ENCODE assay signal across 8 cellular contexts in genomic region chr12:45728625-45729232, GRCh38. TPM values are rescaled to one million over a fixed set of nuclear protein-coding genes. Genes with fewer than 3 reads are reported as not detected.
DNase-seq lines count a peak whose midpoint lies in the region; ATAC-seq and TF ChIP-seq lines count a peak whose summit lies in the region.

No MANE protein-coding gene starts in this region.

- H3K9me3 ChIP-seq in spleen = no peaks in the 10 kb centered on the region

- peak overlapping the region; percentile 95 for H3K4me3 Mint-ChIP-seq in WTC11

- peak; percentile 92 for TF ChIP-seq POLR2A in GM18951 (IDR thresholded peaks at IDR 0.05; ENCODE audit: extremely low read depth, insufficient read depth, insufficient read length)
- TF ChIP-seq POLR2A in spleen (IDR thresholded peaks at IDR 0.05) = peak; percentile 76 to 94 (median 81)

- 0 to 1% (median 0%) methylated on average over 23 to 66 of the region's 66 CpGs for WGBS in spleen, 5 donors

- CTCF ChIA-PET in WTC11 (lab: Charles Lee) = interaction anchor here (0.7 to 1.3 kb wide), 8 partner anchors 11 to 262 kb away, joined by 3 to 6 read pairs (median 4); no protein-coding TSS in a partner anchor

- in situ Hi-C loops in GM18951 (cut with MboI; ENCODE audit: low sequenced_read_pairs, unreplicated experiment) = loop anchor here (25.0 kb wide), 1 partner anchor 516 kb away; the partner anchor contains the start of gene ANO6

- H3K27me3 ChIP-seq in spleen (replicated peaks in 1 of 7) = no peaks in the 10 kb centered on the region

- H3K4me3 ChIP-seq in AG10803 (ENCODE audit: low read length) = peak overlapping the region; percentile 75
- H3K4me3 ChIP-seq in cardiac fibroblast (replicated peaks in 1 of 2; ENCODE audit: low read depth in 2 of 2, low read length in 2 of 2) = peak overlapping the region; percentile 84 to 89
- peak overlapping the region; percentile 61 to 89 (median 75) for H3K4me3 ChIP-seq in spleen

- H3K9me3 Mint-ChIP-seq in WTC11 = no peaks in the 10 kb centered on the region

- POLR2A ChIA-PET in WTC11 (lab: Charles Lee) = interaction anchor here (0.7 to 2.3 kb wide), 5 partner anchors 14 to 186 kb away, joined by 3 to 7 read pairs (median 4); no protein-coding TSS in a partner anchor

- ATAC-seq in HG03175 (IDR thresholded peaks at IDR 0.05; ENCODE audit: unreplicated experiment) = peak; percentile 55
- ATAC-seq in WTC11 = peak; percentile 71

- peak overlapping the region; percentile 100 for H3K27ac Mint-ChIP-seq in WTC11

- H3K4me1 Mint-ChIP-seq in WTC11 = peaks cover 27% of the 10 kb centered on the region

- no peaks in the 10 kb centered on the region for H3K36me3 ChIP-seq in spleen

- intact Hi-C loops in spleen (cut with DNase I; ENCODE audit: low total_unique reads) = no loop called here

- H3K36me3 Mint-ChIP-seq in WTC11 = peaks cover 12% of the 10 kb centered on the region

- DNase-seq in AG10803 (ENCODE audit: low read depth) = peak; percentile 98
- DNase-seq in NCI-H2227 (lab: John Stamatoyannopoulos, UW; ENCODE audit: unreplicated experiment) = peak; percentile 95
- peak; percentile 97 for DNase-seq in WTC11 (ENCODE audit: low spot score)
- DNase-seq in cardiac fibroblast (ENCODE audit: low read depth in 2 of 2) = peak; percentile 97 to 99
- peak; percentile 93 for DNase-seq in inferior parietal cortex (ENCODE audit: extremely low spot score)
- DNase-seq in spleen = peak; percentile 100

- peak overlapping the region; percentile 94 to 100 (median 99) for H3K27ac ChIP-seq in spleen

- H3K27me3 Mint-ChIP-seq in WTC11 (ENCODE audit: low read depth) = no peaks in the 10 kb centered on the region

- peaks cover 38 to 64% (median 52%) of the 10 kb centered on the region in 6 donors for H3K4me1 ChIP-seq in spleen

- TF ChIP-seq CTCF in AG10803 (conservative IDR thresholded peaks at IDR 0.05; ENCODE audit: low read length) (peak; percentile 69), WTC11 (IDR thresholded peaks at IDR 0.05) (peak; percentile 79), cardiac fibroblast (IDR thresholded peaks at IDR 0.05; ENCODE audit: low read depth, low read length) (peak; percentile 70), spleen (IDR thresholded peaks at IDR 0.05 in 8 of 11, conservative IDR thresholded peaks at IDR 0.05 in 3 of 11) (peak; percentile 97 to 100 (median 99))

TF ChIP-seq in WTC11, 78 proteins besides CTCF, POLR2A, EP300 and RAD21 (continues in another document):
- TF ChIP-seq KAT7 (CRISPR knock-in tag; IDR thresholded peaks at IDR 0.05; ENCODE audit: borderline replicate concordance) = peak; percentile 39; the same call in 1 of the 2 replicates
- peak; percentile 90 for TF ChIP-seq E2F5 (CRISPR knock-in tag; IDR thresholded peaks at IDR 0.05)
- TF ChIP-seq, protein P1, sequence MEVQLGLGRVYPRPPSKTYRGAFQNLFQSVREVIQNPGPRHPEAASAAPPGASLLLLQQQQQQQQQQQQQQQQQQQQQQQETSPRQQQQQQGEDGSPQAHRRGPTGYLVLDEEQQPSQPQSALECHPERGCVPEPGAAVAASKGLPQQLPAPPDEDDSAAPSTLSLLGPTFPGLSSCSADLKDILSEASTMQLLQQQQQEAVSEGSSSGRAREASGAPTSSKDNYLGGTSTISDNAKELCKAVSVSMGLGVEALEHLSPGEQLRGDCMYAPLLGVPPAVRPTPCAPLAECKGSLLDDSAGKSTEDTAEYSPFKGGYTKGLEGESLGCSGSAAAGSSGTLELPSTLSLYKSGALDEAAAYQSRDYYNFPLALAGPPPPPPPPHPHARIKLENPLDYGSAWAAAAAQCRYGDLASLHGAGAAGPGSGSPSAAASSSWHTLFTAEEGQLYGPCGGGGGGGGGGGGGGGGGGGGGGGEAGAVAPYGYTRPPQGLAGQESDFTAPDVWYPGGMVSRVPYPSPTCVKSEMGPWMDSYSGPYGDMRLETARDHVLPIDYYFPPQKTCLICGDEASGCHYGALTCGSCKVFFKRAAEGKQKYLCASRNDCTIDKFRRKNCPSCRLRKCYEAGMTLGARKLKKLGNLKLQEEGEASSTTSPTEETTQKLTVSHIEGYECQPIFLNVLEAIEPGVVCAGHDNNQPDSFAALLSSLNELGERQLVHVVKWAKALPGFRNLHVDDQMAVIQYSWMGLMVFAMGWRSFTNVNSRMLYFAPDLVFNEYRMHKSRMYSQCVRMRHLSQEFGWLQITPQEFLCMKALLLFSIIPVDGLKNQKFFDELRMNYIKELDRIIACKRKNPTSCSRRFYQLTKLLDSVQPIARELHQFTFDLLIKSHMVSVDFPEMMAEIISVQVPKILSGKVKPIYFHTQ (CRISPR knock-in tag; IDR thresholded peaks at IDR 0.05) = no peak
- TF ChIP-seq FOXP1 (CRISPR knock-in tag; IDR thresholded peaks at IDR 0.05; ENCODE audit: borderline replicate concordance) = peak; percentile 95
- no peak for TF ChIP-seq ZNF671 (CRISPR knock-in tag; IDR thresholded peaks at IDR 0.05)
- TF ChIP-seq, protein P2, sequence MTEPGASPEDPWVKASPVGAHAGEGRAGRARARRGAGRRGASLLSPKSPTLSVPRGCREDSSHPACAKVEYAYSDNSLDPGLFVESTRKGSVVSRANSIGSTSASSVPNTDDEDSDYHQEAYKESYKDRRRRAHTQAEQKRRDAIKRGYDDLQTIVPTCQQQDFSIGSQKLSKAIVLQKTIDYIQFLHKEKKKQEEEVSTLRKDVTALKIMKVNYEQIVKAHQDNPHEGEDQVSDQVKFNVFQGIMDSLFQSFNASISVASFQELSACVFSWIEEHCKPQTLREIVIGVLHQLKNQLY (CRISPR knock-in tag; IDR thresholded peaks at IDR 0.05) = peak; percentile 88; the same call in 1 of the 2 replicates
- peak; percentile 91 for TF ChIP-seq ETV6 (CRISPR knock-in tag; IDR thresholded peaks at IDR 0.05)
- TF ChIP-seq ESRRA (CRISPR knock-in tag; IDR thresholded peaks at IDR 0.05; ENCODE audit: borderline replicate concordance) = peak; percentile 43; the same call in 1 of the 2 replicates
- TF ChIP-seq FOXK1 (CRISPR knock-in tag; IDR thresholded peaks at IDR 0.05) = peak; percentile 77
- TF ChIP-seq ERG (CRISPR knock-in tag; IDR thresholded peaks at IDR 0.05) = no peak
- TF ChIP-seq CREM (CRISPR knock-in tag; IDR thresholded peaks at IDR 0.05) = peak; percentile 50; the same call in 1 of the 2 replicates
- no peak for TF ChIP-seq SOX15 (CRISPR knock-in tag; IDR thresholded peaks at IDR 0.05)
- TF ChIP-seq, protein P3, sequence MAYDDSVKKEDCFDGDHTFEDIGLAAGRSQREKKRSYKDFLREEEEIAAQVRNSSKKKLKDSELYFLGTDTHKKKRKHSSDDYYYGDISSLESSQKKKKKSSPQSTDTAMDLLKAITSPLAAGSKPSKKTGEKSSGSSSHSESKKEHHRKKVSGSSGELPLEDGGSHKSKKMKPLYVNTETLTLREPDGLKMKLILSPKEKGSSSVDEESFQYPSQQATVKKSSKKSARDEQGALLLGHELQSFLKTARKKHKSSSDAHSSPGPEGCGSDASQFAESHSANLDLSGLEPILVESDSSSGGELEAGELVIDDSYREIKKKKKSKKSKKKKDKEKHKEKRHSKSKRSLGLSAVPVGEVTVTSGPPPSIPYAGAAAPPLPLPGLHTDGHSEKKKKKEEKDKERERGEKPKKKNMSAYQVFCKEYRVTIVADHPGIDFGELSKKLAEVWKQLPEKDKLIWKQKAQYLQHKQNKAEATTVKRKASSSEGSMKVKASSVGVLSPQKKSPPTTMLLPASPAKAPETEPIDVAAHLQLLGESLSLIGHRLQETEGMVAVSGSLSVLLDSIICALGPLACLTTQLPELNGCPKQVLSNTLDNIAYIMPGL (CRISPR knock-in tag; IDR thresholded peaks at IDR 0.05) = peak; percentile 99
- TF ChIP-seq MAX (CRISPR knock-in tag; IDR thresholded peaks at IDR 0.05) = peak; percentile 87; the same call in 1 of the 2 replicates
- TF ChIP-seq ZNF232 (CRISPR knock-in tag; IDR thresholded peaks at IDR 0.05) = peak; percentile 75; the same call in 1 of the 2 replicates
- TF ChIP-seq MYBL2 (CRISPR knock-in tag; IDR thresholded peaks at IDR 0.05) = peak; percentile 89
- TF ChIP-seq FOXP4 (CRISPR knock-in tag; IDR thresholded peaks at IDR 0.05) = peak; percentile 69; the same call in 1 of the 2 replicates

RNA-seq across cellular contexts. Expression of gene ARID2, which starts 0.8 kb away (rescaled TPM):
- total RNA-seq in WTC11 (2021) (33.9 to 47.0 TPM (median 38.1 TPM) in 3 replicates), spleen (10 to 100 TPM; 31.7 to 59.6 (median 44.2) TPM)
- 1 to 10 TPM; 5.7 to 7.6 (median 6.1) TPM for polyA plus RNA-seq in spleen

Comparison
In these comparisons a context has a peak if more than half of its experiments do, and no peak if none do; other contexts are left out.
1. Peak in every context shown above with its lines: DNase-seq, ATAC-seq, H3K4me3 ChIP-seq and H3K27ac ChIP-seq.